Comparison of ENCODE assay signal across 25 cellular contexts in genomic region chr10:132906836-132907235, GRCh38. TPM values are rescaled to one million over a fixed set of nuclear protein-coding genes. Genes with fewer than 3 reads are reported as not detected.
DNase-seq lines count a peak whose midpoint lies in the region; ATAC-seq, FAIRE-seq and TF ChIP-seq lines count a peak whose summit lies in the region.
"Had no signal": no experiment of that assay in that cellular context is flagged by ENCODE, and none has a peak within 500 bp of the region (broad histone marks: within the 10 kb centered on the region; RNA-seq: fewer than 3 reads in every experiment).

No MANE protein-coding gene starts in this region.

- H3K14ac ChIP-seq in trophoblast cell (ENCODE audit: low read length) (no peak overlapping the region), mesenchymal stem cell (ENCODE audit: low read length in 2 of 2) (no peak overlapping the region)

- H3K4ac ChIP-seq in trophoblast cell (ENCODE audit: low read depth, low read length) (no peak overlapping the region), mesenchymal stem cell (ENCODE audit: low read depth in 1 of 2, low read length in 2 of 2) (no peak overlapping the region)

- H2BK12ac ChIP-seq in trophoblast cell (ENCODE audit: low read length) (no peak overlapping the region), mesenchymal stem cell (ENCODE audit: low read length in 2 of 2) (no peak overlapping the region)

- H3K4me1 ChIP-seq in right lobe of liver: no peaks in the 10 kb centered on the region
- no peaks in the 10 kb centered on the region for H3K4me1 ChIP-seq in HepG2 (ENCODE audit: insufficient read depth, low read length)
- no peaks in the 10 kb centered on the region for H3K4me1 ChIP-seq in right cardiac atrium (ENCODE audit: control insufficient read depth, insufficient read depth, low read length)
- no peaks in the 10 kb centered on the region for H3K4me1 ChIP-seq in trophoblast cell (ENCODE audit: control insufficient read depth in 1 of 2, insufficient read depth in 2 of 2, low read length in 2 of 2)
- peaks cover 5% of the 10 kb centered on the region for H3K4me1 ChIP-seq in mesenchymal stem cell (ENCODE audit: control insufficient read depth, insufficient read depth, low read depth, low read length)

- peak in 2 of 3 donors; percentile 5 to 40 for DNase-seq in right lobe of liver
- no peak for DNase-seq in HepG2 (ENCODE audit: low spot score)
- peak in 2 of 3 donors; percentile 27 to 43 for DNase-seq in right cardiac atrium
- DNase-seq in trophoblast cell: no peak
- no peak for DNase-seq in mesenchymal stem cell
- DNase-seq in iPS-NIHi11 (ENCODE audit: low spot score): no peak
- no peak for DNase-seq in activated CD4-positive, alpha-beta T cell treated with anti-CD3 and anti-CD28 coated beads for 48 hours
- DNase-seq: DMS 273 treated with DMSO at 0.1 percent for 48 hours, DMS79, EL, GDM1, HCEC 1CT, MM.1S, NCI-H2029, NCI-H2227 treated with DMSO at 0.1 percent for 48 hours, NCI-H526 treated with DMSO at 0.1 percent for 48 hours, RPMI8226, SIG-M5 had no signal

- H3K4me2 ChIP-seq in HepG2 (ENCODE audit: low read depth, low read length) (no peak overlapping the region), trophoblast cell (ENCODE audit: low read length) (no peak overlapping the region), mesenchymal stem cell (ENCODE audit: low read length, poor library complexity, severe bottlenecking) (no peak overlapping the region)
- H3K4me2 ChIP-seq: GM23338, KMS-11 had no signal

- no peak overlapping the region for H2AK5ac ChIP-seq in trophoblast cell (ENCODE audit: low read length)
- H2AK5ac ChIP-seq in mesenchymal stem cell (ENCODE audit: low read length, severe bottlenecking): no peak overlapping the region

- no peak overlapping the region for H3K4me3 ChIP-seq in right lobe of liver
- no peak overlapping the region for H3K4me3 ChIP-seq in HepG2 (replicated peaks in 1 of 3; ENCODE audit: insufficient read depth in 1 of 3, low read depth in 2 of 3, low read length in 3 of 3)
- H3K4me3 ChIP-seq in right cardiac atrium (ENCODE audit: low read length): no peak overlapping the region
- H3K4me3 ChIP-seq in trophoblast cell (ENCODE audit: low read depth, low read length): peak overlapping the region; percentile 8
- H3K4me3 ChIP-seq in mesenchymal stem cell (ENCODE audit: insufficient read depth in 1 of 2, low read depth in 1 of 2, low read length in 2 of 2): no peak overlapping the region
- H3K4me3 ChIP-seq: GM12878, GM23338, SK-N-MC had no signal

- no peak overlapping the region for H4K8ac ChIP-seq in trophoblast cell (ENCODE audit: low read depth, low read length)
- no peak overlapping the region for H4K8ac ChIP-seq in mesenchymal stem cell (ENCODE audit: low read length)

- H2BK120ac ChIP-seq in trophoblast cell (ENCODE audit: insufficient read depth, low read length, poor library complexity) (no peak overlapping the region), mesenchymal stem cell (ENCODE audit: low read depth, low read length) (no peak overlapping the region)

- no peak overlapping the region for H3K23ac ChIP-seq in trophoblast cell (ENCODE audit: low read length)
- no peak overlapping the region for H3K23ac ChIP-seq in mesenchymal stem cell (ENCODE audit: low read length in 2 of 2)

- H3K79me2 ChIP-seq in HepG2 (ENCODE audit: insufficient read depth, low read length) (no peaks in the 10 kb centered on the region), trophoblast cell (ENCODE audit: control insufficient read depth, insufficient read depth, low read length, poor library complexity) (no peaks in the 10 kb centered on the region)

- no peak for ATAC-seq in right lobe of liver
- ATAC-seq in HepG2: no peak
- no peak for ATAC-seq in right cardiac atrium
- ATAC-seq: GM12878, GM23338 had no signal

- no peak overlapping the region for H2AFZ ChIP-seq in HepG2 (ENCODE audit: low read length)
- no peak overlapping the region for H2AFZ ChIP-seq in trophoblast cell (ENCODE audit: insufficient read depth, low read length, poor library complexity)
- no peak overlapping the region for H2AFZ ChIP-seq in mesenchymal stem cell (ENCODE audit: low read depth, low read length)
- H2AFZ ChIP-seq: GM23338 had no signal

- H3K79me1 ChIP-seq in trophoblast cell (ENCODE audit: low read length): no peaks in the 10 kb centered on the region
- no peaks in the 10 kb centered on the region for H3K79me1 ChIP-seq in mesenchymal stem cell (replicated peaks; ENCODE audit: low read length, poor library complexity, severe bottlenecking)

- H3K27me3 ChIP-seq in right lobe of liver (no peaks in the 10 kb centered on the region), HepG2 (ENCODE audit: control insufficient read depth in 1 of 2, insufficient read depth in 2 of 2, low read length in 2 of 2) (peaks cover 0 to 12% of the 10 kb centered on the region in 2 experiments; a peak in 2 of 5 replicates), right cardiac atrium (ENCODE audit: control insufficient read depth, insufficient read depth) (no peaks in the 10 kb centered on the region), trophoblast cell (ENCODE audit: insufficient read depth, low read length) (no peaks in the 10 kb centered on the region), mesenchymal stem cell (ENCODE audit: control insufficient read depth in 1 of 2, insufficient read depth in 1 of 2, low read length in 2 of 2) (peaks cover 9 to 19% of the 10 kb centered on the region in 2 experiments)

- H4K91ac ChIP-seq in trophoblast cell (ENCODE audit: low read depth, low read length) (no peak overlapping the region), mesenchymal stem cell (ENCODE audit: low read length) (no peak overlapping the region)

- FAIRE-seq in HepG2 (lab: Jason Lieb, UNC): no peak
- FAIRE-seq: GM12878 had no signal

- H3K18ac ChIP-seq in trophoblast cell (ENCODE audit: low read length) (no peak overlapping the region), mesenchymal stem cell (ENCODE audit: low read depth in 1 of 2, low read length in 2 of 2) (no peak overlapping the region)

- BruUV-seq in HepG2 (replicated peaks; lab: Mats Ljungman, UMichigan): no TSS peak

- H3K9ac ChIP-seq in HepG2 (ENCODE audit: insufficient read depth, low read depth, low read length) (no peak overlapping the region), trophoblast cell (ENCODE audit: low read length) (no peak overlapping the region), mesenchymal stem cell (ENCODE audit: low read length) (no peak overlapping the region)
- H3K9ac ChIP-seq: KMS-11 had no signal

- intact Hi-C loops in right lobe of liver (cut with DNase I) (no loop called here), HepG2 (cut with micrococcal nuclease; ENCODE audit: unreplicated experiment) (no loop called here), right cardiac atrium (cut with DNase I) (no loop called here)

- no peak overlapping the region for H2BK5ac ChIP-seq in trophoblast cell (ENCODE audit: low read depth, low read length, poor library complexity)
- no peak overlapping the region for H2BK5ac ChIP-seq in mesenchymal stem cell (ENCODE audit: low read depth, low read length, poor library complexity, severe bottlenecking)

- no peaks in the 10 kb centered on the region for H4K20me1 ChIP-seq in HepG2 (ENCODE audit: insufficient read depth, low read length)

- H2BK15ac ChIP-seq in mesenchymal stem cell (ENCODE audit: low read depth, poor library complexity, severe bottlenecking): no peak overlapping the region

- H3K9me3 ChIP-seq in right lobe of liver (no peaks in the 10 kb centered on the region), HepG2 (ENCODE audit: low read length) (no peaks in the 10 kb centered on the region), right cardiac atrium (ENCODE audit: control insufficient read depth, low read length) (no peaks in the 10 kb centered on the region), trophoblast cell (ENCODE audit: insufficient read depth, low read depth, low read length) (peaks cover 4% of the 10 kb centered on the region), mesenchymal stem cell (ENCODE audit: control insufficient read depth, low read length) (peaks cover 7% of the 10 kb centered on the region)

- TF ChIP-seq CTCF in right lobe of liver (IDR thresholded peaks at IDR 0.05): no peak
- TF ChIP-seq CTCF in HepG2 (CRISPR knock-in tag; IDR thresholded peaks at IDR 0.05): no peak

- H3K36me3 ChIP-seq in right lobe of liver (no peaks in the 10 kb centered on the region), HepG2 (replicated peaks in 1 of 2; ENCODE audit: control insufficient read depth in 1 of 2, insufficient read depth in 2 of 2, low read length in 2 of 2) (no peaks in the 10 kb centered on the region), trophoblast cell (ENCODE audit: control insufficient read depth in 1 of 2, insufficient read depth in 2 of 2, low read length in 2 of 2) (no peaks in the 10 kb centered on the region), mesenchymal stem cell (ENCODE audit: control insufficient read depth in 1 of 2, insufficient read depth in 2 of 2, low read depth in 1 of 2, low read length in 2 of 2) (no peaks in the 10 kb centered on the region)

- no peak overlapping the region for H4K12ac ChIP-seq in trophoblast cell (ENCODE audit: low read depth, low read length)

- no peak for TF ChIP-seq EP300 in HepG2 (IDR thresholded peaks at IDR 0.05; ENCODE audit: low read depth in 2 of 2, low read length in 2 of 2)
- TF ChIP-seq EP300 in HepG2 (CRISPR knock-in tag; IDR thresholded peaks at IDR 0.05; ENCODE audit: borderline replicate concordance): no peak

- TF ChIP-seq POLR2A in right lobe of liver (IDR thresholded peaks at IDR 0.05) (no peak), HepG2 (IDR thresholded peaks at IDR 0.05; ENCODE audit: insufficient read depth in 1 of 2, low read depth in 2 of 2, low read length in 2 of 2) (no peak)

- no peak overlapping the region for H3K27ac ChIP-seq in right lobe of liver
- no peak overlapping the region for H3K27ac ChIP-seq in HepG2 (ENCODE audit: extremely low read length, insufficient read depth, low read length)
- H3K27ac ChIP-seq in right cardiac atrium (ENCODE audit: low read length): no peak overlapping the region
- no peak overlapping the region for H3K27ac ChIP-seq in trophoblast cell (ENCODE audit: low read depth, low read length)
- H3K27ac ChIP-seq in mesenchymal stem cell (ENCODE audit: low read length, poor library complexity, severe bottlenecking): no peak overlapping the region
- H3K27ac ChIP-seq: C4-2B, KMS-11, SK-N-MC had no signal

- POLR2A ChIA-PET in HepG2 (lab: Yijun Ruan, JAX): no interaction called here

- in situ Hi-C loops in HepG2 (cut with HindIII; ENCODE audit: extremely low pct_ligation_motif_present, low pct_unique_long_range_greater_than_20kb): no loop called here

- 84% methylated on average over 5 of the region's 19 CpGs for WGBS in right lobe of liver (ENCODE audit: insufficient coverage, low coverage, low lambda C conversion rate, missing lambda C conversion rate)
- 44% methylated on average over 9 of the region's 19 CpGs for WGBS in HepG2 (ENCODE audit: low lambda C conversion rate)
- 91% methylated on average over 19 of the region's 19 CpGs for WGBS in right cardiac atrium
- no CpG with 5 or more reads among the region's 19 CpGs for WGBS in trophoblast cell (ENCODE audit: extremely low coverage, insufficient coverage, insufficient read length)
- 95% methylated on average over 19 of the region's 19 CpGs for WGBS in mesenchymal stem cell

- no peak for TF ChIP-seq RAD21 in HepG2 (CRISPR knock-in tag; IDR thresholded peaks at IDR 0.05)

- CTCF ChIA-PET in HepG2 (lab: Yijun Ruan, JAX; ENCODE audit: low intra/inter-chr PET ratio, low total read pairs): no interaction called here

RNA-seq across cellular contexts. Expression of gene CFAP46, which starts 35.5 kb away (rescaled TPM):
- total RNA-seq in right lobe of liver (under 1 TPM; 0.16 to 0.67 (median 0.32) TPM), HepG2 (2016; rRNA removed; fragmentation: Illumina TruSeq; extraction: Trizol) (0.74 and 0.84 TPM in 2 replicates), right cardiac atrium (1 to 10 TPM; 1.5 to 1.8 (median 1.7) TPM)
- total RNA-seq in HepG2 (2016; cell fraction: cytosol; rRNA removed; fragmentation: Illumina TruSeq; extraction: Trizol; ENCODE audit: low read depth): not detected in 2 replicates
- 0.87 and 1.1 TPM in 2 replicates for total RNA-seq in HepG2 (2016; cell fraction: insoluble cytoplasmic fraction; rRNA removed; fragmentation: Illumina TruSeq; extraction: Trizol)
- total RNA-seq in HepG2 (2016; cell fraction: membrane; rRNA removed; fragmentation: Illumina TruSeq; extraction: Trizol): 0.21 and 0.34 TPM in 2 replicates
- total RNA-seq in HepG2 (2016; cell fraction: nucleus; rRNA removed; fragmentation: Illumina TruSeq; extraction: Trizol): 0.53 and 1.3 TPM in 2 replicates
- polyA plus RNA-seq in HepG2 (2011; rRNA removed) (0.10 and 0.24 TPM in 2 replicates), right cardiac atrium (1.00 TPM)
- 0.13 and 0.19 TPM in 2 replicates for polyA plus RNA-seq in HepG2 (2011; cell fraction: cytosol; rRNA removed)
- polyA plus RNA-seq in HepG2 (2011; cell fraction: nucleus; rRNA removed): 0.05 and 0.27 TPM in 2 replicates
- 0.12 and 0.16 TPM in 2 replicates for polyA plus RNA-seq in HepG2 (2012)
- 0.18 and 0.26 TPM in 2 replicates for polyA plus RNA-seq in HepG2 (2016; cell fraction: cytosol; fragmentation: Illumina TruSeq; extraction: Trizol; ENCODE audit: low read depth)
- polyA plus RNA-seq in HepG2 (2016; cell fraction: insoluble cytoplasmic fraction; fragmentation: Illumina TruSeq; extraction: Trizol; ENCODE audit: low read depth): 0.86 and 1.2 TPM in 2 replicates
- polyA plus RNA-seq in HepG2 (2016; cell fraction: membrane; fragmentation: Illumina TruSeq; extraction: Trizol; ENCODE audit: low read depth): 0.33 and 0.34 TPM in 2 replicates
- polyA plus RNA-seq in HepG2 (2016; cell fraction: nucleus; fragmentation: Illumina TruSeq; extraction: Trizol; ENCODE audit: insufficient read depth, low read depth): 0.60 and 0.65 TPM in 2 replicates
- 0.06 TPM in 1 of 2 replicates, not detected in the other for polyA minus RNA-seq in HepG2 (2011; rRNA and poly(A)+ RNA removed; ENCODE audit: low replicate concordance)
- polyA minus RNA-seq in HepG2 (2011; cell fraction: cytosol; rRNA and poly(A)+ RNA removed): not detected in 2 replicates
- 0.26 TPM in 1 of 2 replicates, not detected in the other for polyA minus RNA-seq in HepG2 (2011; cell fraction: nucleus; rRNA and poly(A)+ RNA removed)
- polyA plus RNA-seq in trophoblast cell (2013): 0.50 and 0.64 TPM in 2 replicates
- polyA plus RNA-seq in mesenchymal stem cell (2013, experiment 1 of 2): 1.2 TPM
- polyA plus RNA-seq in mesenchymal stem cell (2013, experiment 2 of 2): 1.6 TPM
- total RNA-seq: GM12878 had no signal
- polyA plus RNA-seq: CD8-positive, alpha-beta memory T cell; IgD-negative memory B cell had no signal

Comparison
In these comparisons a context has a peak if more than half of its experiments do, and no peak if none do; other contexts are left out.
1. DNase-seq: peak in right lobe of liver (2 of 3) and right cardiac atrium (2 of 3); none in HepG2 (single experiment), trophoblast cell (0 of 2), mesenchymal stem cell (single experiment), iPS-NIHi11 (single experiment) and activated CD4-positive, alpha-beta T cell treated with anti-CD3 and anti-CD28 coated beads for 48 hours (single experiment).